8 cellular contexts compared by ENCODE assay signal in the genomic region with DNA sequence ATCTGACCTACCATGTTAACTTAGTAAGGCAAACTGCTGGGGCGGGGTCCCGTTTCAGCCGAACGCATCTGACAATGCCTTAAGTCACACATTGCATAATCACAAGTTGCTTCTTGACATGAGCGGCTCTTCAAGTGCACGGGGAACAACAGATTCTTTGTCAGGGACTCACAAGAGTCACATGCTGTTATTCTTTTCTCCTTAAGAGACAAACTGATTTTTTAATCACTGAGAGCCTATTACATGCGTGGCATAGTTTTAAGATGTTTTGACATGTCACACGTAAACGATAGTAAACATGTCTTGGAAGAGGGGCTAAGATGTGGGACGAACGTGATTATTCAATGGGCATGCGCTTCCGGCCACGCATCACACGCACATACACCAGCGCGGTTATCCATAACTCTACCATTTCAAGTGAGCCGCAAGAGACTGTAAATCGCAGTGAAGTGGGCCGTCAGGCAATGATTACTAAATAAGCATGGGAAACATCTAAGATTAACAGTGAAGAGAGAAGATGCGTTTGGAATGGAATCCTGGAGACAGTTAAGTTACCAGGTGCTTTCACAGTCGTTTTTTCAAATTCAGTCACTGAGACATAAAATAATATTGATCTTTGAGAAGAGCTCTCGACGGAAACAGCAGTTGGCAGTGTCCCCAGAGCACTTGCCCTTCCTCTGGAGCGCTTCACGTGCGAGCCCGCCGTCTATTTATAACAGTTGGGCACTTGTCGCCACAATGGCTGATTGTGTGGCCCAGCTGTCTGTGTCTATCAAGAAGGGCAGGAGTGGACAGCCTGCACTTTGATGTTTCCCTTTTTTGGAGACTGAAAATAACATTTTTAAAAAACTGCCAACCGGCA.
DNase-seq lines count a peak whose midpoint lies in the region; ATAC-seq and TF ChIP-seq lines count a peak whose summit lies in the region.

No MANE protein-coding gene starts in this region.

- peak overlapping the region; percentile 25 for H3K4me3 ChIP-seq in BJ (ENCODE audit: low read depth, low read length)

- peak; percentile 64 for DNase-seq in BJ (ENCODE audit: low read depth)
- peak; percentile 94 for DNase-seq in NCI-H187 treated with DMSO at 0.1 percent for 48 hours (lab: John Stamatoyannopoulos, UW)
- peak in 43 of 51 donors; percentile 12 to 83 (median 62) for DNase-seq in hypothalamus (lab: John Stamatoyannopoulos, UW)
- peak; percentile 84 for DNase-seq in superior temporal gyrus (ENCODE audit: extremely low spot score)
- DNase-seq in GM10248 (ENCODE audit: extremely low spot score): no peak

- ATAC-seq in HG03159 (IDR thresholded peaks at IDR 0.05; ENCODE audit: unreplicated experiment) (no peak), GM19455 (IDR thresholded peaks at IDR 0.05; ENCODE audit: unreplicated experiment) (no peak)

- H3K36me3 ChIP-seq in BJ (ENCODE audit: control insufficient read depth, insufficient read depth, low read length): no peaks in the 10 kb centered on the region

- no peaks in the 10 kb centered on the region for H3K27me3 ChIP-seq in BJ (ENCODE audit: control insufficient read depth, insufficient read depth, low read length)

- CTCF ChIA-PET in BJ (lab: Yijun Ruan, JAX) (interaction anchor here (0.6 to 1.4 kb wide), 3 partner anchors 14 to 116 kb away, joined by 3 to 5 read pairs (median 3); no protein-coding TSS in a partner anchor), GM10248 (lab: Yijun Ruan, JAX) (no interaction called here)

- TF ChIP-seq CTCF in BJ (IDR thresholded peaks at IDR 0.05; ENCODE audit: insufficient read depth, low read depth, low read length) (no peak), GM10248 (IDR thresholded peaks at IDR 0.05; ENCODE audit: control extremely low read depth, extremely low read depth, low read depth, missing control alignments) (no peak)

- H3K27ac ChIP-seq in angular gyrus (ENCODE audit: low read depth, low read length): peak overlapping the region; percentile 38

- POLR2A ChIA-PET in BJ (lab: Charles Lee): interaction anchor here (0.8 kb wide), 1 partner anchor 20 kb away, joined by 4 read pairs; no protein-coding TSS in a partner anchor
- POLR2A ChIA-PET in GM10248 (lab: Yijun Ruan, JAX): no interaction called here
